13 cellular contexts compared by ENCODE assay signal in the genomic region with DNA sequence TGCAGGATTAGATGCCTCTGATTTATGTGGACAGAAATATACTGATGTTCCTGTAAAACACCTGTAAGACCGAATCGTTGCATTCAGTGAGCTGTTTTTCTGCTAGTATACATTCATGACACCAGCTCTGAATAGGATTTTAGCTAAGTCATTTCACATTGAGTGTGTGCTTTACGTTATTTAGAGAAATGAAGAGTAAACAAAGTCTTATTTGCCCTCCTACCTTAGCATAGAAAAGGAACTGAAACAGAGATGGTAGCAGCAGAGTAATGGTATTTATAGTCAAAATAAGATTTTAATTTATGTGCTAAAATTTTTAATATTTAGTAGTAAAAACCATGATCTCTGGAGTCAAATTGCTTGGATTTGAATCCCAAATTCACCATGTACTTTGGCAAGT.
"Had no signal": no experiment of that assay in that cellular context is flagged by ENCODE, and none has a peak within 500 bp of the region (broad histone marks: within the 10 kb centered on the region; RNA-seq: fewer than 3 reads in every experiment).

No MANE protein-coding gene starts in this region.

- DNase-seq: activated CD4-positive, CD25-positive, alpha-beta regulatory T cell treated with anti-CD3 and anti-CD28 coated beads, Interleukin-2, amount 50 U/mL, for 72 hours; activated naive CD4-positive, alpha-beta T cell treated with anti-CD3 and anti-CD28 coated beads for 36 hours; activated naive CD8-positive, alpha-beta T cell treated with anti-CD3 and anti-CD28 coated beads, Interleukin-2, amount 50 U/mL, for 24 hours; aorta; cortex of kidney; effector memory CD4-positive, alpha-beta T cell; foreskin fibroblast; glutamatergic neuron; kidney glomerular epithelial cell; stimulated activated CD4-positive, alpha-beta T cell treated with anti-CD3 and anti-CD28 coated beads, Interleukin-2, amount 100 ng/mL, for 48 hours; thyroid gland had no signal

- H3K27ac ChIP-seq: thyroid gland had no signal

- ATAC-seq: activated naive CD8-positive, alpha-beta T cell treated with anti-CD3 and anti-CD28 coated beads, Interleukin-2, amount 50 U/mL, for 24 hours; natural killer cell treated with Interleukin-12 subunit alpha and Interleukin-12 subunit beta and Interleukin-15 and Interleukin-18, amount 100 ng/mL, for 72 hours; stimulated activated memory B cell treated with anti-CD40 and anti-IgM and Interleukin-4, amounts not matched to agents 10 μg/mL and 1 μg/mL and 100 μg/mL, for 72 hours had no signal
